Comparison of ENCODE assay signal across 2 cellular contexts in genomic region chr14:103128631-103129300, GRCh38.
TF ChIP-seq lines count a peak whose summit lies in the region.

No MANE protein-coding gene starts in this region.

TF ChIP-seq in A549, 52 proteins besides CTCF, POLR2A, EP300 and RAD21:
- TF ChIP-seq EHMT2 (IDR thresholded peaks at IDR 0.05; ENCODE audit: low read depth) (no peak), BCL3 (IDR thresholded peaks at IDR 0.05) (no peak), SMC3 (IDR thresholded peaks at IDR 0.05) (no peak), NFE2L2 (conservative IDR thresholded peaks at IDR 0.05; ENCODE audit: low read length) (no peak), FOSB (CRISPR knock-in tag; IDR thresholded peaks at IDR 0.05) (0 out of 2 replicates have a peak, but pooled peaks have one; percentile 7), BHLHE40 (IDR thresholded peaks at IDR 0.05; ENCODE audit: low read depth, low read length) (no peak), PBX3 (IDR thresholded peaks at IDR 0.05) (0 out of 2 replicates have a peak, but pooled peaks have one; percentile 3), HMGXB4 (CRISPR knock-in tag; IDR thresholded peaks at IDR 0.05; ENCODE audit: borderline replicate concordance) (no peak), CEBPB (IDR thresholded peaks at IDR 0.05) (no peak), JUN (IDR thresholded peaks at IDR 0.05) (0 out of 5 replicates have a peak, but pooled peaks of 1 of the 2 experiments have one; percentile 28), GATA3 (IDR thresholded peaks at IDR 0.05; ENCODE audit: borderline replicate concordance) (0 out of 2 replicates have a peak, but pooled peaks have one; percentile 7)
TF ChIP-seq in A549: peak in this region for 4.

TF ChIP-seq in IMR-90, 13 proteins besides CTCF, POLR2A, EP300 and RAD21:
- TF ChIP-seq USF2 (IDR thresholded peaks at IDR 0.05; ENCODE audit: low read depth, low read length): no peak
- TF ChIP-seq MAZ (IDR thresholded peaks at IDR 0.05; ENCODE audit: borderline replicate concordance, low read depth, low read length): no peak
- no peak for TF ChIP-seq MXI1 (IDR thresholded peaks at IDR 0.05; ENCODE audit: borderline replicate concordance, low read depth, low read length)
- TF ChIP-seq RFX5 (IDR thresholded peaks at IDR 0.05; ENCODE audit: low read depth, low read length): no peak
- no peak for TF ChIP-seq NFE2L2 (IDR thresholded peaks at IDR 0.05; ENCODE audit: low read depth, low read length)
- no peak for TF ChIP-seq SMC3 (IDR thresholded peaks at IDR 0.05; ENCODE audit: low read depth, low read length)
- TF ChIP-seq FOS (IDR thresholded peaks at IDR 0.05; ENCODE audit: low read depth, low read length): no peak
- no peak for TF ChIP-seq BHLHE40 (IDR thresholded peaks at IDR 0.05; ENCODE audit: low read depth, low read length)
- TF ChIP-seq MAFK (IDR thresholded peaks at IDR 0.05; ENCODE audit: low read depth, low read length): no peak
- no peak for TF ChIP-seq ELK1 (IDR thresholded peaks at IDR 0.05; ENCODE audit: borderline replicate concordance, low read depth, low read length)
TF ChIP-seq in IMR-90: peak in this region for 0.
